In genomic region chr7:105876091-105876963, GRCh38 we compare ENCODE assay signal across 8 cellular contexts. TPM values are rescaled to one million over a fixed set of nuclear protein-coding genes. Genes with fewer than 3 reads are reported as not detected.
A peak's percentile ranks its signal among the peaks of the same experiment; 100 is the strongest.
DNase-seq lines count a peak whose midpoint lies in the region; ATAC-seq and TF ChIP-seq lines count a peak whose summit lies in the region.

Gene ATXN7L1 (minus strand): TSS chr7:105876599. CDS start chr7:105876558, 41 bp downstream.

- peaks cover 5% of the 10 kb centered on the region for H3K4me1 ChIP-seq in fibroblast of lung (ENCODE audit: control insufficient read depth, extremely low read depth, insufficient read depth, low read length)

- peaks cover 42% of the 10 kb centered on the region for H3K4me1 Mint-ChIP-seq in activated T-helper 1 cell treated with anti-CD3 and anti-CD28 coated beads, Interleukin-12 subunit alpha, Interleukin-12 subunit beta, Interleukin-2, Interleukin-4 antibody, amounts not matched to agents 30 ng/mL and 10 ng/mL and 1 ng/mL, durations not matched to agents 14 hours and 24 hours and 36 hours (ENCODE audit: low read depth)
- H3K4me1 Mint-ChIP-seq in naive B cell = peaks cover 7 to 19% (median 9%) of the 10 kb centered on the region in 3 donors

- no peaks in the 10 kb centered on the region for H3K27me3 ChIP-seq in fibroblast of lung (ENCODE audit: control insufficient read depth, insufficient read depth, low read length)

- peak within 1 kb of the TSS; percentile 96 for H3K4me3 Mint-ChIP-seq in activated T-helper 1 cell treated with anti-CD3 and anti-CD28 coated beads, Interleukin-12 subunit alpha, Interleukin-12 subunit beta, Interleukin-2, Interleukin-4 antibody, amounts not matched to agents 30 ng/mL and 10 ng/mL and 1 ng/mL, durations not matched to agents 14 hours and 24 hours and 36 hours
- peak within 1 kb of the TSS; percentile 80 to 97 (median 92) for H3K4me3 Mint-ChIP-seq in naive B cell

- H2AFZ ChIP-seq in fibroblast of lung (ENCODE audit: low read length) = peak within 1 kb of the TSS; percentile 90

- peaks cover 4% of the 10 kb centered on the region for H3K36me3 ChIP-seq in fibroblast of lung (ENCODE audit: control insufficient read depth, insufficient read depth, low read length)

- no peaks in the 10 kb centered on the region for H4K20me1 ChIP-seq in fibroblast of lung (ENCODE audit: control insufficient read depth, extremely low read depth, insufficient read depth, low read length)

- peaks cover 4% of the 10 kb centered on the region for H3K36me3 Mint-ChIP-seq in activated T-helper 1 cell treated with anti-CD3 and anti-CD28 coated beads, Interleukin-12 subunit alpha, Interleukin-12 subunit beta, Interleukin-2, Interleukin-4 antibody, amounts not matched to agents 30 ng/mL and 10 ng/mL and 1 ng/mL, durations not matched to agents 14 hours and 24 hours and 36 hours (ENCODE audit: low read depth)
- no peaks in the 10 kb centered on the region for H3K36me3 Mint-ChIP-seq in naive B cell

- peak within 1 kb of the TSS; percentile 90 for H3K27ac Mint-ChIP-seq in activated T-helper 1 cell treated with anti-CD3 and anti-CD28 coated beads, Interleukin-12 subunit alpha, Interleukin-12 subunit beta, Interleukin-2, Interleukin-4 antibody, amounts not matched to agents 30 ng/mL and 10 ng/mL and 1 ng/mL, durations not matched to agents 14 hours and 24 hours and 36 hours
- peak within 1 kb of the TSS in 4 of 6 donors; percentile 35 to 86 (median 76) for H3K27ac Mint-ChIP-seq in naive B cell

- no peaks in the 10 kb centered on the region for H3K9me3 Mint-ChIP-seq in activated T-helper 1 cell treated with anti-CD3 and anti-CD28 coated beads, Interleukin-12 subunit alpha, Interleukin-12 subunit beta, Interleukin-2, Interleukin-4 antibody, amounts not matched to agents 30 ng/mL and 10 ng/mL and 1 ng/mL, durations not matched to agents 14 hours and 24 hours and 36 hours
- H3K9me3 Mint-ChIP-seq in naive B cell = no peaks in the 10 kb centered on the region

- intact Hi-C loops in activated T-helper 1 cell treated with anti-CD3 and anti-CD28 coated beads, Interleukin-12 subunit alpha, Interleukin-12 subunit beta, Interleukin-2, Interleukin-4 antibody, amounts not matched to agents 30 ng/mL and 10 ng/mL and 1 ng/mL, durations not matched to agents 14 hours and 24 hours and 36 hours (cut with micrococcal nuclease) = loop anchor here (1.0 to 2.0 kb wide), 10 partner anchors 14 to 185 kb away; no protein-coding TSS in a partner anchor

- H3K9me3 ChIP-seq in fibroblast of lung (ENCODE audit: control insufficient read depth, insufficient read depth, low read depth, low read length) = no peaks in the 10 kb centered on the region

- peak within 1 kb of the TSS; percentile 98 for H3K27ac ChIP-seq in fibroblast of lung (ENCODE audit: insufficient read depth, low read length)

- peak; percentile 71 for TF ChIP-seq CTCF in LNCaP clone FGC (IDR thresholded peaks at IDR 0.05; ENCODE audit: control insufficient read depth, extremely low read depth, insufficient read depth)
- no peak for TF ChIP-seq CTCF in fibroblast of lung (conservative IDR thresholded peaks at IDR 0.05 in 1 of 2, IDR thresholded peaks at IDR 0.05 in 1 of 2; ENCODE audit: low read depth in 1 of 2, low read length in 2 of 2)

- H3K27me3 Mint-ChIP-seq in activated T-helper 1 cell treated with anti-CD3 and anti-CD28 coated beads, Interleukin-12 subunit alpha, Interleukin-12 subunit beta, Interleukin-2, Interleukin-4 antibody, amounts not matched to agents 30 ng/mL and 10 ng/mL and 1 ng/mL, durations not matched to agents 14 hours and 24 hours and 36 hours (ENCODE audit: insufficient read depth) = peaks cover 35% of the 10 kb centered on the region
- H3K27me3 Mint-ChIP-seq in naive B cell = peaks cover 19 to 28% (median 22%) of the 10 kb centered on the region in 3 donors

- peaks cover 38% of the 10 kb centered on the region for H3K79me2 ChIP-seq in fibroblast of lung (ENCODE audit: control insufficient read depth, insufficient read depth, low read length)

- DNase-seq in COLO829 (ENCODE audit: low spot score) (peak; percentile 97), LNCaP clone FGC (ENCODE audit: low read depth) (peak; percentile 95), RPMI7951 (ENCODE audit: low read depth) (peak; percentile 97), fibroblast of lung (ENCODE audit: low read depth in 2 of 2) (peak; percentile 95 to 98), naive B cell (peak; percentile 80)
- DNase-seq in activated T-helper 1 cell treated with anti-CD3 and anti-CD28 coated beads, Interleukin-12 subunit alpha, Interleukin-12 subunit beta, Interleukin-2, Interleukin-4 antibody, amounts not matched to agents 30 ng/mL and 10 ng/mL and 1 ng/mL, durations not matched to agents 14 hours and 24 hours and 36 hours (ENCODE audit: low spot score) = peak; percentile 80
- DNase-seq in stimulated activated CD8-positive, alpha-beta memory T cell treated with anti-CD3 and anti-CD28 coated beads, Interleukin-7, amount 100 ng/mL, for 48 hours (ENCODE audit: extremely low read depth in 1 of 2, low read depth in 1 of 2) = peak; percentile 72 to 78

- H3K4me3 ChIP-seq in LNCaP clone FGC (ENCODE audit: low read depth, low read length) (peak within 1 kb of the TSS; percentile 70), fibroblast of lung (replicated peaks in 1 of 4; ENCODE audit: control extremely low read depth in 1 of 4, insufficient read depth in 1 of 4, low read depth in 3 of 4, low read length in 4 of 4) (peak within 1 kb of the TSS; percentile 84 to 96 (median 91))

- H3K9ac ChIP-seq in fibroblast of lung (ENCODE audit: insufficient read depth, low read length) = peak within 1 kb of the TSS; percentile 92

- H3K4me2 ChIP-seq in fibroblast of lung (ENCODE audit: extremely low read depth, insufficient read depth, low read length) = peak within 1 kb of the TSS; percentile 88

- peak; percentile 66 for ATAC-seq in GM21717 (IDR thresholded peaks at IDR 0.05; ENCODE audit: unreplicated experiment)
- peak; percentile 96 to 97 for ATAC-seq in naive B cell (ENCODE audit: low read depth in 2 of 2)

RNA-seq across cellular contexts. Expression of gene ATXN7L1, which starts in this region (rescaled TPM):
- total RNA-seq in RPMI7951 (2014; rRNA removed; shearing (Covaris generic)) = 4.0 and 5.2 TPM in 2 replicates
- 7.2 and 8.5 TPM in 2 replicates for total RNA-seq in activated T-helper 1 cell treated with anti-CD3 and anti-CD28 coated beads, Interleukin-12 subunit alpha, Interleukin-12 subunit beta, Interleukin-2, Interleukin-4 antibody, amounts not matched to agents 30 ng/mL and 10 ng/mL and 1 ng/mL, durations not matched to agents 14 hours and 24 hours and 36 hours
- total RNA-seq in fibroblast of lung = 5.1 and 9.4 TPM in 2 replicates
- polyA plus RNA-seq in fibroblast of lung (5.1 and 6.0 TPM in 2 replicates), naive B cell (ENCODE audit: low read depth in 6 of 6) (10 to 100 TPM in 5 of 6 donors, 1 to 10 TPM in 1; 9.8 to 18.2 (median 10.8) TPM)
- 7.5 and 8.2 TPM in 2 replicates for polyA plus RNA-seq in fibroblast of lung (2012)
- polyA minus RNA-seq in fibroblast of lung (ENCODE audit: low replicate concordance) = 1.7 and 4.2 TPM in 2 replicates

Comparison
In these comparisons a context has a peak if more than half of its experiments do, and no peak if none do; other contexts are left out.
1. Peak in every context shown above with its lines: DNase-seq, ATAC-seq, H3K4me3 ChIP-seq and H3K27ac ChIP-seq.